In the genomic region with DNA sequence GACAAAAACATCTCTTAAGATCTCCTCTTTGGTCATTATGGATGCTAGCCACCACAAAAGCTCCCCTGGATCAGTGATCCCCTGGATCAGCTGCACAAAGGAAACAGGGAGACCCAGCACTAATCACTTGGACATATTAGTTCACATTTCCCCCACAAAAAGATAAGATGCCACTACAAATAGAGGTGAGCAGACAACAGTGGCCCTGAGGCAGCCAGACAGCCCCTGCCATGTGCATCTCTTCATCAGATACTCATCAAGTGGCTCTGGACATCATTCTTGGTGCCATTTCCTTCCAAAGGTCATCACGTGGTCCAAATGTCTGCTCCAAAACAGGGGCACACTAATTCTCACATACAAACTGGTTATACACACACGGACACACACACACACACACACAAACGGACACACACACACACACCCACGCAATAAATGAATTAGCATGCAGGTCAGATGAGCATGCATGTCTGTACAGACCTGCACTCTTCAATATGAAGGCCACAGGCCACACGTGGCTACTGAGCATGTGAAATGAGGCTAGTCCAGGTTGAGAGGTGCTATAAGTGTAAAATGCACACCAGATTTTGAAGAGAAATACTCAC, we compare ENCODE assay signal across 23 cellular contexts.
"Had no signal": no experiment of that assay in that cellular context is flagged by ENCODE, and none has a peak within 500 bp of the region (broad histone marks: within the 10 kb centered on the region; RNA-seq: fewer than 3 reads in every experiment).

No MANE protein-coding gene starts in this region.

- H3K27ac Mint-ChIP-seq: stimulated activated naive B cell treated with anti-CD40 and anti-IgM and Interleukin-4, amounts not matched to agents 10 μg/mL and 1 μg/mL and 100 μg/mL, for 72 hours; type B pancreatic cell had no signal

- H3K9me3 ChIP-seq: adrenal gland, ascending aorta, mucosa of descending colon, right lobe of liver, testis, vagina had no signal

- H3K9me3 Mint-ChIP-seq: neural crest cell; stimulated activated naive B cell treated with anti-CD40 and anti-IgM and Interleukin-4, amounts not matched to agents 10 μg/mL and 1 μg/mL and 100 μg/mL, for 72 hours; type B pancreatic cell had no signal

- H3K27me3 ChIP-seq: adrenal gland, ascending aorta, brain microvascular endothelial cell, foreskin keratinocyte, right lobe of liver, testis, vagina had no signal

- H3K4me3 Mint-ChIP-seq: stimulated activated naive B cell treated with anti-CD40 and anti-IgM and Interleukin-4, amounts not matched to agents 10 μg/mL and 1 μg/mL and 100 μg/mL, for 72 hours had no signal

- H3K27ac ChIP-seq: adrenal gland, ascending aorta, brain microvascular endothelial cell, foreskin keratinocyte, right lobe of liver, skin epidermis, testis, vagina had no signal

- H3K4me3 ChIP-seq: adrenal gland, ascending aorta, mucosa of descending colon, right lobe of liver, skin epidermis, testis, vagina had no signal

- DNase-seq: activated CD4-positive, alpha-beta T cell treated with anti-CD3 and anti-CD28 coated beads, Interleukin-2, amount 50 U/mL, for 1 hour; activated CD4-positive, CD25-positive, alpha-beta regulatory T cell; activated naive CD4-positive, alpha-beta T cell treated with Interleukin-2 at 50 U/mL for 16 hours; adrenal gland; brain microvascular endothelial cell; caudate nucleus; dermis blood vessel endothelial cell; effector CD8-positive, alpha-beta T cell; erythroblast; foreskin keratinocyte; left colon; mesendoderm; mucosa of descending colon; occipital lobe; right lobe of liver; stimulated activated naive B cell treated with anti-CD40 and anti-IgM and Interleukin-4, amounts not matched to agents 10 μg/mL and 1 μg/mL and 100 μg/mL, for 72 hours; T-helper 1 cell; testis had no signal

- H3K27me3 Mint-ChIP-seq: stimulated activated naive B cell treated with anti-CD40 and anti-IgM and Interleukin-4, amounts not matched to agents 10 μg/mL and 1 μg/mL and 100 μg/mL, for 72 hours; type B pancreatic cell had no signal

- ATAC-seq: foreskin keratinocyte; left colon; mucosa of descending colon; right lobe of liver; stimulated activated naive B cell treated with anti-CD40 and anti-IgM and Interleukin-4, amounts not matched to agents 10 μg/mL and 1 μg/mL and 100 μg/mL, for 72 hours had no signal
